Comparison of ENCODE assay signal across 22 cellular contexts in the genomic region with DNA sequence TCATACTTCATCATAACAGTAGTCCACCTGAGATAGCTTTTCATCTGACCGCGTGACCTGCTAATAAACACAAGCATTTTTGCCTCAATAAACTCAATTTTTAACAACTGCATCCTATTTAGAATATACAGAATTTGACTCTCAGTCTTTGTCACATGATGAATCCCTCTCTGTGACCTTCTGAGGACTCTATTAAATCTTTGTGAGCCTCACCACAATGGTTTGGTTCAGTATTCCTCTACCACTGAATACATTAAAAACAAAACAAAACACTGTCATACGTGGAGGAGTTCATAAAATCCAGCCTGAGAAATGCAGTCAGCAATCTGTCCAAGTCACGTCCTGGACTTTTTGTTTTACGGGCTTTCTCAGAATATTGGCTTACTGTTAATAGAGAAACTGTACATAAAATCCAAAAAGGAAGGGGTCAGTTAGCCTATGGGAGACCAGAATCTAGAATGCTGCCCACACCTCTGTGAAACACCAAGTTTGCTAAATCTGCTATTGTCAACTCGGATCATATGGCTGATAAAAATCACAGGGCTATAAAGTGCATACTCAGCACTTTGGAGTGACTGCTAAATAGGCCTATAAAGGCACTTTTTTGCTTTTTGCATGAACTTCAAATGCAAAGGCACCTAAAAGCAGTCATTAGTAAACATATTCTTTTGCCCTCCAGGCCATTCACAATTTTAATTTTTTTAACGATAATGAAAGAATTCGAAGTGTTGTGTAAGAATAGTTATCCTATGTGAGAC.
"Had no signal": no experiment of that assay in that cellular context is flagged by ENCODE, and none has a peak within 500 bp of the region (broad histone marks: within the 10 kb centered on the region; RNA-seq: fewer than 3 reads in every experiment).

No MANE protein-coding gene starts in this region.

- H3K4me3 ChIP-seq: breast epithelium, MG63, Peyer's patch, SJCRH30 had no signal

- H3K9me3 ChIP-seq: breast epithelium, MG63, Peyer's patch, SJCRH30 had no signal

- H3K27me3 ChIP-seq: breast epithelium, MG63, Peyer's patch, SJCRH30 had no signal

- ATAC-seq: activated CD4-positive, CD25-positive, alpha-beta regulatory T cell treated with anti-CD3 and anti-CD28 coated beads, Interleukin-2, amount 50 U/mL, for 24 hours; activated CD8-positive, alpha-beta T cell treated with anti-CD3 and anti-CD28 coated beads, Interleukin-2, amount 10 ng/mL, durations not matched to agents 7 days and 5 days had no signal

- DNase-seq: activated CD4-positive, alpha-beta T cell treated with anti-CD3 and anti-CD28 coated beads for 4 hours; activated CD8-positive, alpha-beta memory T cell treated with anti-CD3 and anti-CD28 coated beads, Interleukin-2, amount 50 U/mL, for 48 hours; activated CD8-positive, alpha-beta T cell treated with anti-CD3 and anti-CD28 coated beads, Interleukin-2, amount 10 ng/mL, durations not matched to agents 7 days and 5 days; activated effector memory CD4-positive, alpha-beta T cell treated with Interleukin-2 at 50 U/mL for 16 hours; activated naive CD4-positive, alpha-beta T cell; activated T-cell treated with anti-CD3 and anti-CD28 coated beads, Interleukin-2, amount 50 U/mL, for 24 hours; aorta; caudate nucleus; MG63; MV-4-11; NCI-H1092 treated with DMSO at 0.1 percent for 48 hours; NCI-H1436; NCI-H187; NCI-H2081; NCI-H510A treated with DMSO at 0.1 percent for 48 hours; NCI-H69; Peyer's patch; Right ventricle myocardium superior; SJCRH30 had no signal

- H3K36me3 ChIP-seq: breast epithelium, MG63, Peyer's patch, SJCRH30 had no signal

- H3K4me1 ChIP-seq: breast epithelium, Peyer's patch, SJCRH30 had no signal

- H3K27ac ChIP-seq: breast epithelium, Peyer's patch, RWPE1, SJCRH30 had no signal
